9 cellular contexts compared by ENCODE assay signal in genomic region chr5:172713809-172714490, GRCh38. TPM values are rescaled to one million over a fixed set of nuclear protein-coding genes. Genes with fewer than 3 reads are reported as not detected.
DNase-seq lines count a peak whose midpoint lies in the region; ATAC-seq and TF ChIP-seq lines count a peak whose summit lies in the region.
"Had no signal": no experiment of that assay in that cellular context is flagged by ENCODE, and none has a peak within 500 bp of the region (broad histone marks: within the 10 kb centered on the region; RNA-seq: fewer than 3 reads in every experiment).

No MANE protein-coding gene starts in this region.

- H2AFZ ChIP-seq in OCI-LY7 (ENCODE audit: low read length): no peak overlapping the region
- H2AFZ ChIP-seq: hepatocyte had no signal

- no TSS peak for BruUV-seq in OCI-LY7 (replicated peaks; lab: Mats Ljungman, UMichigan)

- CTCF ChIA-PET in RWPE1 (lab: Yijun Ruan, JAX) (interaction anchor here (0.5 to 5.0 kb wide), 50 partner anchors 9 to 1447 kb away, joined by 3 to 138 read pairs (median 4); partner anchors contain the start of genes DUSP1 and RPL26L1), OCI-LY7 (lab: Charles Lee; ENCODE audit: unreplicated experiment) (interaction anchor here (0.7 to 3.7 kb wide), 6 partner anchors 12 to 224 kb away, joined by 3 to 18 read pairs (median 4); no protein-coding TSS in a partner anchor)

- H3K4me2 ChIP-seq in BLaER1 treated with 17β-estradiol and CSF1 and Interleukin-3, amounts not matched to agents 10 nM and 100 nM: peak overlapping the region; percentile 24 to 81 (median 50)
- H3K4me2 ChIP-seq in OCI-LY7 (ENCODE audit: low read length): no peak overlapping the region

- H3K9ac ChIP-seq in BLaER1 treated with 17β-estradiol and CSF1 and Interleukin-3, amounts not matched to agents 10 nM and 100 nM: peak overlapping the region in 2 of 11 experiments; percentile 7 to 26; a peak in 1 of 22 replicates

- 60% methylated on average over 9 of the region's 9 CpGs for WGBS in right cardiac atrium
- WGBS in spleen, 5 donors: 66 to 74% (median 70%) methylated on average over 8 to 9 of the region's 9 CpGs

- no peaks in the 10 kb centered on the region for H4K20me1 ChIP-seq in BLaER1 treated with 17β-estradiol and CSF1 and Interleukin-3, amounts not matched to agents 10 nM and 100 nM
- no peaks in the 10 kb centered on the region for H4K20me1 ChIP-seq in OCI-LY7 (ENCODE audit: insufficient read depth, low read length)

- H3K9me3 ChIP-seq in BLaER1 treated with 17β-estradiol and CSF1 and Interleukin-3, amounts not matched to agents 10 nM and 100 nM (replicated peaks in 1 of 11): no peaks in the 10 kb centered on the region
- no peaks in the 10 kb centered on the region for H3K9me3 ChIP-seq in right cardiac atrium (ENCODE audit: control insufficient read depth, low read length)
- H3K9me3 ChIP-seq in spleen: no peaks in the 10 kb centered on the region
- no peaks in the 10 kb centered on the region for H3K9me3 ChIP-seq in OCI-LY7 (ENCODE audit: low read length)

- no peak for ATAC-seq in right cardiac atrium
- no peak for ATAC-seq in stimulated activated naive CD8-positive, alpha-beta T cell treated with anti-CD3 and anti-CD28 coated beads, Interleukin-15, Interleukin-2, amounts not matched to agents 100 U/mL and 50 U/mL, for 24 hours
- no peak for ATAC-seq in GM21786 (IDR thresholded peaks at IDR 0.05; ENCODE audit: unreplicated experiment)

- DNase-seq in RWPE1 (ENCODE audit: low spot score) (no peak), right cardiac atrium (peak; percentile 23 to 69 (median 53)), spleen (peak; percentile 78), OCI-LY7 (ENCODE audit: low spot score) (no peak), activated T-cell treated with anti-CD3 and anti-CD28 coated beads for 4 hours (no peak)
- no peak for DNase-seq in stimulated activated naive CD8-positive, alpha-beta T cell treated with anti-CD3 and anti-CD28 coated beads, Interleukin-15, Interleukin-2, amounts not matched to agents 100 U/mL and 50 U/mL, for 24 hours

- POLR2A ChIA-PET in RWPE1 (lab: Yijun Ruan, JAX; ENCODE audit: low non-redundant PET) (no interaction called here), OCI-LY7 (lab: Charles Lee) (interaction anchor here (0.7 kb wide), 1 partner anchor 57 kb away, joined by 3 read pairs; no protein-coding TSS in a partner anchor)

- no peaks in the 10 kb centered on the region for H3K27me3 ChIP-seq in BLaER1 treated with 17β-estradiol and CSF1 and Interleukin-3, amounts not matched to agents 10 nM and 100 nM
- no peaks in the 10 kb centered on the region for H3K27me3 ChIP-seq in right cardiac atrium (ENCODE audit: control insufficient read depth, insufficient read depth)
- H3K27me3 ChIP-seq in spleen (replicated peaks in 1 of 7): peaks cover 0 to 34% (median 0%) of the 10 kb centered on the region in 7 donors
- H3K27me3 ChIP-seq: hepatocyte had no signal

- H3K27ac ChIP-seq in BLaER1 treated with 17β-estradiol and CSF1 and Interleukin-3, amounts not matched to agents 10 nM and 100 nM: 0 out of 22 replicates have a peak overlapping the region, but pooled peaks of 1 of the 11 experiments have one; percentile 24
- H3K27ac ChIP-seq in RWPE1 (peak overlapping the region; percentile 74), right cardiac atrium (ENCODE audit: low read length) (peak overlapping the region; percentile 65), spleen (peak overlapping the region in 7 of 8 donors; percentile 61 to 87 (median 82)), OCI-LY7 (ENCODE audit: low read depth, low read length, poor library complexity, severe bottlenecking) (no peak overlapping the region)
- H3K27ac ChIP-seq: hepatocyte had no signal

- H3K79me2 ChIP-seq in OCI-LY7 (ENCODE audit: insufficient read depth, low read depth, low read length): no peaks in the 10 kb centered on the region
- H3K79me2 ChIP-seq: hepatocyte had no signal

- TF ChIP-seq POLR2A in spleen (IDR thresholded peaks at IDR 0.05): no peak

- intact Hi-C loops in right cardiac atrium (cut with DNase I): loop anchor here in 3 of 4 donors (1.0 to 10.0 kb wide), 3 partner anchors 191 to 218 kb away; no protein-coding TSS in a partner anchor
- intact Hi-C loops in spleen (cut with DNase I; ENCODE audit: low total_unique reads): loop anchor here (2.0 to 10.0 kb wide), 2 partner anchors 217 to 431 kb away; partner anchors contain the start of gene BNIP1
- intact Hi-C loops in OCI-LY7 (cut with micrococcal nuclease; ENCODE audit: unreplicated experiment): loop anchor here (1.0 to 10.0 kb wide), 7 partner anchors 58 to 618 kb away; partner anchors contain the start of genes ERGIC1 and RPL26L1

- H3K36me3 ChIP-seq in BLaER1 treated with 17β-estradiol and CSF1 and Interleukin-3, amounts not matched to agents 10 nM and 100 nM: no peaks in the 10 kb centered on the region
- H3K36me3 ChIP-seq in spleen: no peaks in the 10 kb centered on the region
- no peaks in the 10 kb centered on the region for H3K36me3 ChIP-seq in OCI-LY7 (ENCODE audit: insufficient read depth, low read length)

- no peak for TF ChIP-seq CTCF in RWPE1 (conservative IDR thresholded peaks at IDR 0.05; ENCODE audit: low read depth)
- no peak for TF ChIP-seq CTCF in spleen (IDR thresholded peaks at IDR 0.05 in 8 of 11, conservative IDR thresholded peaks at IDR 0.05 in 3 of 11)
- TF ChIP-seq CTCF in OCI-LY7 (conservative IDR thresholded peaks at IDR 0.05; ENCODE audit: low read length): no peak

- H3K4me3 ChIP-seq in BLaER1 treated with 17β-estradiol and CSF1 and Interleukin-3, amounts not matched to agents 10 nM and 100 nM: no peak overlapping the region
- H3K4me3 ChIP-seq in right cardiac atrium (ENCODE audit: low read length): no peak overlapping the region
- H3K4me3 ChIP-seq in spleen: no peak overlapping the region
- no peak overlapping the region for H3K4me3 ChIP-seq in OCI-LY7 (ENCODE audit: low read depth, low read length, poor library complexity, severe bottlenecking)
- H3K4me3 ChIP-seq: hepatocyte had no signal

- no peaks in the 10 kb centered on the region for H3K9me2 ChIP-seq in OCI-LY7 (ENCODE audit: insufficient read depth, low read length)

- H3K4me1 ChIP-seq in BLaER1 treated with 17β-estradiol and CSF1 and Interleukin-3, amounts not matched to agents 10 nM and 100 nM: peaks cover 35 to 68% (median 54%) of the 10 kb centered on the region in 10 experiments
- H3K4me1 ChIP-seq in right cardiac atrium (ENCODE audit: control insufficient read depth, insufficient read depth, low read length) (peaks cover 7% of the 10 kb centered on the region), spleen (peaks cover 32 to 53% (median 44%) of the 10 kb centered on the region in 6 donors), OCI-LY7 (ENCODE audit: insufficient read depth, low read length, poor library complexity, severe bottlenecking) (no peaks in the 10 kb centered on the region)

RNA-seq across cellular contexts. Expression of gene DUSP1, which starts 57.0 kb away (rescaled TPM):
- total RNA-seq in right cardiac atrium: 100 to 1,000 TPM in 2 of 4 donors, 10 to 100 TPM in 2; 81.3 to 247 (median 105) TPM
- 78.7 TPM for polyA plus RNA-seq in right cardiac atrium
- total RNA-seq in spleen: 100 to 1,000 TPM; 197 to 818 (median 376) TPM
- 100 to 1,000 TPM in 1 of 3 donors, 10 to 100 TPM in 2; 46.0 to 116 (median 68.9) TPM for polyA plus RNA-seq in spleen
- 5.3 and 7.0 TPM in 2 replicates for total RNA-seq in OCI-LY7 (2014; rRNA removed; shearing (Covaris generic))
- total RNA-seq in OCI-LY7 (2022): 4.5 and 5.3 TPM in 2 replicates

Comparison
In these comparisons a context has a peak if more than half of its experiments do, and no peak if none do; other contexts are left out.
1. DNase-seq: peak in right cardiac atrium (3 of 3) and spleen (single experiment); none in RWPE1 (single experiment), stimulated activated naive CD8-positive, alpha-beta T cell treated with anti-CD3 and anti-CD28 coated beads, Interleukin-15, Interleukin-2, amounts not matched to agents 100 U/mL and 50 U/mL, for 24 hours (single experiment), OCI-LY7 (single experiment) and activated T-cell treated with anti-CD3 and anti-CD28 coated beads for 4 hours (single experiment).
2. RNA of gene DUSP1, which starts 57.0 kb away (total RNA-seq): 197 to 818 TPM in spleen and 81.3 to 247 TPM in right cardiac atrium; 4.5 to 7.0 TPM in OCI-LY7; every median in the first group is over 10 times any median in the second.